Comparison of ENCODE assay signal across 7 cellular contexts in genomic region chr6:143414769-143415168, GRCh38.
"Had no signal": no experiment of that assay in that cellular context is flagged by ENCODE, and none has a peak within 500 bp of the region (broad histone marks: within the 10 kb centered on the region; RNA-seq: fewer than 3 reads in every experiment).

No MANE protein-coding gene starts in this region.

- H3K27ac ChIP-seq: HL-60 had no signal

- H3K27me3 Mint-ChIP-seq: IgD-negative memory B cell had no signal

- H3K27ac Mint-ChIP-seq: IgD-negative memory B cell had no signal

- DNase-seq: IMR-90, KBM-7, KG1 had no signal

- H3K4me3 ChIP-seq: K562 had no signal

- H3K4me3 Mint-ChIP-seq: IgD-negative memory B cell had no signal

- ATAC-seq: HepG2, K562 had no signal
